Comparison of ENCODE assay signal across 8 cellular contexts in genomic region chr17:81095608-81095888, GRCh38.
DNase-seq lines count a peak whose midpoint lies in the region; ATAC-seq and TF ChIP-seq lines count a peak whose summit lies in the region.

No MANE protein-coding gene starts in this region.

- H3K9me1 ChIP-seq in IMR-90 (ENCODE audit: insufficient read depth, low read length), result peaks cover 12% of the 10 kb centered on the region; the same call in 1 of the 2 replicates

- no peak overlapping the region for H4K5ac ChIP-seq in IMR-90 (ENCODE audit: low read depth, low read length)

- H2AK9ac ChIP-seq in IMR-90 (replicated peaks; ENCODE audit: low read depth, low read length, poor library complexity), result peak overlapping the region; percentile 81

- peak overlapping the region; percentile 54 for H2AK5ac ChIP-seq in IMR-90 (ENCODE audit: low read depth, low read length)

- H3K4me3 ChIP-seq in IMR-90 (ENCODE audit: insufficient read depth, low read depth, low read length), result no peak overlapping the region
- no peak overlapping the region for H3K4me3 ChIP-seq in smooth muscle cell
- no peak overlapping the region for H3K4me3 ChIP-seq in OCI-LY7 (ENCODE audit: low read depth, low read length, poor library complexity, severe bottlenecking)

- H2AFZ ChIP-seq in IMR-90 (replicated peaks; ENCODE audit: low read length, poor library complexity), result peak overlapping the region; percentile 87
- no peak overlapping the region for H2AFZ ChIP-seq in smooth muscle cell (ENCODE audit: low read depth)
- H2AFZ ChIP-seq in OCI-LY7 (ENCODE audit: low read length), result no peak overlapping the region

- H3K4me3 Mint-ChIP-seq in activated CD8-positive, alpha-beta T cell treated with anti-CD3 and anti-CD28 coated beads for 36 hours, result peak overlapping the region; percentile 47

- H3K9me3 ChIP-seq in IMR-90 (ENCODE audit: control insufficient read depth, insufficient read depth, low read length) (no peaks in the 10 kb centered on the region), smooth muscle cell (replicated peaks; ENCODE audit: low read depth) (no peaks in the 10 kb centered on the region), OCI-LY7 (ENCODE audit: low read length) (no peaks in the 10 kb centered on the region)

- no peaks in the 10 kb centered on the region for H3K27me3 Mint-ChIP-seq in activated CD8-positive, alpha-beta T cell treated with anti-CD3 and anti-CD28 coated beads for 36 hours

- H3K4ac ChIP-seq in IMR-90 (ENCODE audit: low read depth, low read length), result peak overlapping the region; percentile 58

- H3K9ac ChIP-seq in IMR-90 (ENCODE audit: low read depth, low read length) (no peak overlapping the region), smooth muscle cell (ENCODE audit: low read depth) (peak overlapping the region; percentile 94)

- no peaks in the 10 kb centered on the region for H3K36me3 Mint-ChIP-seq in activated CD8-positive, alpha-beta T cell treated with anti-CD3 and anti-CD28 coated beads for 36 hours (ENCODE audit: low read depth)

- no peak for TF ChIP-seq RAD21 in IMR-90 (IDR thresholded peaks at IDR 0.05; ENCODE audit: low read length)

- dilution Hi-C loops in IMR-90 (cut with HindIII; ENCODE audit: low sequenced_read_pairs, unreplicated experiment), result no loop called here

- H3K23ac ChIP-seq in IMR-90 (ENCODE audit: low read depth, low read length), result peak overlapping the region; percentile 11; the same call in 1 of the 2 replicates

- no peaks in the 10 kb centered on the region for H3K27me3 ChIP-seq in IMR-90 (ENCODE audit: control insufficient read depth, insufficient read depth, low read length)
- no peaks in the 10 kb centered on the region for H3K27me3 ChIP-seq in foreskin keratinocyte
- no peaks in the 10 kb centered on the region for H3K27me3 ChIP-seq in smooth muscle cell (ENCODE audit: low read depth)

- H3K9me2 ChIP-seq in OCI-LY7 (ENCODE audit: insufficient read depth, low read length), result no peaks in the 10 kb centered on the region

- H2BK5ac ChIP-seq in IMR-90 (ENCODE audit: low read depth, low read length, poor library complexity, severe bottlenecking), result peak overlapping the region; percentile 47

- POLR2A ChIA-PET in IMR-90 (lab: Charles Lee; ENCODE audit: unreplicated experiment) (no interaction called here), OCI-LY7 (lab: Charles Lee) (no interaction called here)
- POLR2A ChIA-PET in activated CD8-positive, alpha-beta T cell treated with anti-CD3 and anti-CD28 coated beads for 36 hours (lab: Charles Lee), result interaction anchor here (1.1 to 1.7 kb wide), 2 partner anchors 60 to 77 kb away, joined by 3 to 4 read pairs; partner anchors contain the start of gene BAIAP2

- peaks cover 11% of the 10 kb centered on the region for H3F3A ChIP-seq in smooth muscle cell (ENCODE audit: low read depth)

- peaks cover 46% of the 10 kb centered on the region for H3K4me1 Mint-ChIP-seq in activated CD8-positive, alpha-beta T cell treated with anti-CD3 and anti-CD28 coated beads for 36 hours (ENCODE audit: low read depth)

- H4K8ac ChIP-seq in IMR-90 (ENCODE audit: low read depth in 2 of 2, low read length in 2 of 2), result peak overlapping the region in 1 of 2 experiments; percentile 66; a peak in 1 of 4 replicates

- ATAC-seq in IMR-90 (ENCODE audit: low read depth), result no peak
- ATAC-seq in activated CD8-positive, alpha-beta T cell treated with anti-CD3 and anti-CD28 coated beads for 36 hours, result peak; percentile 5
- no peak for ATAC-seq in foreskin keratinocyte
- no peak for ATAC-seq in GM19328 (IDR thresholded peaks at IDR 0.05; ENCODE audit: unreplicated experiment)
- ATAC-seq in GM18909 (IDR thresholded peaks at IDR 0.05; ENCODE audit: poor library complexity, unreplicated experiment), result no peak

- DNase-seq in IMR-90 (no peak), foreskin keratinocyte (no peak), smooth muscle cell (lab: John Stamatoyannopoulos, UW; ENCODE audit: unreplicated experiment) (no peak), G401 (ENCODE audit: low spot score) (no peak), OCI-LY7 (ENCODE audit: low spot score) (no peak)
- DNase-seq in activated CD8-positive, alpha-beta T cell treated with anti-CD3 and anti-CD28 coated beads for 36 hours, result no peak

- peak overlapping the region; percentile 20 for H4K91ac ChIP-seq in IMR-90 (ENCODE audit: insufficient read depth, low read depth, low read length)

- TF ChIP-seq POLR2A in IMR-90 (IDR thresholded peaks at IDR 0.05; ENCODE audit: low read depth, low read length), result no peak

- H3K79me2 ChIP-seq in smooth muscle cell (ENCODE audit: low read depth), result no peaks in the 10 kb centered on the region
- no peaks in the 10 kb centered on the region for H3K79me2 ChIP-seq in OCI-LY7 (ENCODE audit: insufficient read depth, low read depth, low read length)

- H3K27ac Mint-ChIP-seq in activated CD8-positive, alpha-beta T cell treated with anti-CD3 and anti-CD28 coated beads for 36 hours, result peak overlapping the region; percentile 75

- H3K4me2 ChIP-seq in IMR-90 (ENCODE audit: low read depth, low read length) (no peak overlapping the region), smooth muscle cell (peak overlapping the region; percentile 83), OCI-LY7 (ENCODE audit: low read length) (no peak overlapping the region)

- WGBS in IMR-90 (ENCODE audit: extremely low coverage in 2 of 2, insufficient read length in 1 of 2), 2 experiments, result no CpG with 5 or more reads among the region's 9 CpGs
- WGBS in smooth muscle cell (ENCODE audit: low lambda C conversion rate), result 51% methylated on average over 9 of the region's 9 CpGs

- CTCF ChIA-PET in IMR-90 (lab: Yijun Ruan, JAX), result no interaction called here
- CTCF ChIA-PET in activated CD8-positive, alpha-beta T cell treated with anti-CD3 and anti-CD28 coated beads for 36 hours (lab: Charles Lee), result interaction anchor here (1.3 to 2.4 kb wide), 4 partner anchors 8 to 106 kb away, joined by 3 to 17 read pairs (median 4); no protein-coding TSS in a partner anchor
- CTCF ChIA-PET in OCI-LY7 (lab: Charles Lee; ENCODE audit: unreplicated experiment), result no interaction called here

- TF ChIP-seq CTCF in IMR-90 (conservative IDR thresholded peaks at IDR 0.05; ENCODE audit: low read depth, low read length) (no peak), foreskin keratinocyte (conservative IDR thresholded peaks at IDR 0.05) (no peak), smooth muscle cell (IDR thresholded peaks at IDR 0.05; ENCODE audit: borderline replicate concordance, insufficient read depth, poor library complexity, severe bottlenecking) (no peak), OCI-LY7 (conservative IDR thresholded peaks at IDR 0.05; ENCODE audit: low read length) (no peak)
- no peak for TF ChIP-seq CTCF in activated CD8-positive, alpha-beta T cell treated with anti-CD3 and anti-CD28 coated beads for 36 hours (IDR thresholded peaks at IDR 0.05)

- peaks cover 37% of the 10 kb centered on the region for H3K4me1 ChIP-seq in IMR-90 (ENCODE audit: control insufficient read depth, insufficient read depth, low read length)
- peaks cover 20% of the 10 kb centered on the region for H3K4me1 ChIP-seq in foreskin keratinocyte
- H3K4me1 ChIP-seq in smooth muscle cell (ENCODE audit: low read depth), result peaks cover 42% of the 10 kb centered on the region
- peaks cover 4% of the 10 kb centered on the region for H3K4me1 ChIP-seq in OCI-LY7 (ENCODE audit: insufficient read depth, low read length, poor library complexity, severe bottlenecking)

- H3K27ac ChIP-seq in IMR-90 (ENCODE audit: insufficient read depth, low read length) (peak overlapping the region; percentile 58; the same call in 1 of the 2 replicates), foreskin keratinocyte (peak overlapping the region; percentile 94), smooth muscle cell (ENCODE audit: low read depth) (peak overlapping the region; percentile 99), OCI-LY7 (ENCODE audit: low read depth, low read length, poor library complexity, severe bottlenecking) (no peak overlapping the region)

- H2BK20ac ChIP-seq in IMR-90 (ENCODE audit: low read depth, low read length), result no peak overlapping the region

- no peaks in the 10 kb centered on the region for H3K9me3 Mint-ChIP-seq in activated CD8-positive, alpha-beta T cell treated with anti-CD3 and anti-CD28 coated beads for 36 hours

- peak overlapping the region; percentile 49; the same call in 1 of the 2 replicates for H3K14ac ChIP-seq in IMR-90 (replicated peaks; ENCODE audit: low read depth, low read length)

- in situ Hi-C loops in IMR-90 (cut with MboI; ENCODE audit: low sequenced_read_pairs), result loop anchor here (5.0 kb wide), 1 partner anchor 63 kb away; no protein-coding TSS in a partner anchor
- in situ Hi-C loops in G401 (cut with HindIII; ENCODE audit: low sequenced_read_pairs), result no loop called here

- peaks cover 0 to 17% of the 10 kb centered on the region in 2 experiments; a peak in 1 of 4 replicates for H3K79me1 ChIP-seq in IMR-90 (ENCODE audit: low read depth in 1 of 2, low read length in 2 of 2)

- peaks cover 9% of the 10 kb centered on the region for H4K20me1 ChIP-seq in IMR-90 (ENCODE audit: insufficient read depth, low read length)
- H4K20me1 ChIP-seq in smooth muscle cell (ENCODE audit: low read depth), result peaks cover 29% of the 10 kb centered on the region
- H4K20me1 ChIP-seq in OCI-LY7 (ENCODE audit: insufficient read depth, low read length), result no peaks in the 10 kb centered on the region

- H3K36me3 ChIP-seq in IMR-90 (ENCODE audit: control insufficient read depth, insufficient read depth, low read length) (peaks cover 2% of the 10 kb centered on the region; the same call in 1 of the 2 replicates), smooth muscle cell (ENCODE audit: low read depth) (no peaks in the 10 kb centered on the region), OCI-LY7 (ENCODE audit: insufficient read depth, low read length) (no peaks in the 10 kb centered on the region)

- peak overlapping the region; percentile 29; the same call in 1 of the 2 replicates for H2BK120ac ChIP-seq in IMR-90 (ENCODE audit: low read depth, low read length)

- no peak overlapping the region for H3K56ac ChIP-seq in IMR-90 (ENCODE audit: extremely low read depth, insufficient read depth, low read length)

- intact Hi-C loops in IMR-90 (cut with micrococcal nuclease) (no loop called here), OCI-LY7 (cut with micrococcal nuclease; ENCODE audit: unreplicated experiment) (no loop called here)
- intact Hi-C loops in activated CD8-positive, alpha-beta T cell treated with anti-CD3 and anti-CD28 coated beads for 36 hours (cut with micrococcal nuclease), result no loop called here

- peak overlapping the region; percentile 33; the same call in 2 of the 3 replicates for H2BK15ac ChIP-seq in IMR-90 (ENCODE audit: low read depth, low read length)

- BruUV-seq in IMR-90 (replicated peaks; lab: Mats Ljungman, UMichigan), result no TSS peak
- no TSS peak for BruUV-seq in OCI-LY7 (replicated peaks; lab: Mats Ljungman, UMichigan)

- no peak overlapping the region for H3K18ac ChIP-seq in IMR-90 (ENCODE audit: low read depth, low read length)

TF ChIP-seq in IMR-90, 13 proteins besides CTCF, POLR2A, EP300 and RAD21 (continues in another document):
- TF ChIP-seq USF2 (IDR thresholded peaks at IDR 0.05; ENCODE audit: low read depth, low read length), result no peak
